ENCODE assay signal across 1 cellular context in genomic region chr9:5843450-5844249, GRCh38.
TF ChIP-seq lines count a peak whose summit lies in the region.

No MANE protein-coding gene starts in this region.

TF ChIP-seq in HepG2, 621 proteins besides CTCF, POLR2A, EP300 and RAD21 (continued from another document and continues in another):
- TF ChIP-seq ZNF563 (CRISPR knock-in tag; IDR thresholded peaks at IDR 0.05): no peak
- no peak for TF ChIP-seq ZNF646 (CRISPR knock-in tag; IDR thresholded peaks at IDR 0.05)
- no peak for TF ChIP-seq HIVEP1 (CRISPR knock-in tag; IDR thresholded peaks at IDR 0.05)
- TF ChIP-seq ZNF629 (CRISPR knock-in tag; conservative IDR thresholded peaks at IDR 0.05): no peak
- no peak for TF ChIP-seq ZNF350 (CRISPR knock-in tag; IDR thresholded peaks at IDR 0.05; ENCODE audit: borderline replicate concordance, low read depth)
- TF ChIP-seq ZBTB26 (CRISPR knock-in tag; IDR thresholded peaks at IDR 0.05; ENCODE audit: borderline replicate concordance): no peak
- TF ChIP-seq ZFX (CRISPR knock-in tag; IDR thresholded peaks at IDR 0.05; ENCODE audit: low read depth): peak; percentile 75
- no peak for TF ChIP-seq ZNF773 (CRISPR knock-in tag; IDR thresholded peaks at IDR 0.05; ENCODE audit: borderline replicate concordance)
- TF ChIP-seq ZFP62 (CRISPR knock-in tag; IDR thresholded peaks at IDR 0.05): no peak
- TF ChIP-seq RFXANK (CRISPR knock-in tag; IDR thresholded peaks at IDR 0.05): no peak
- no peak for TF ChIP-seq NR3C1 (CRISPR knock-in tag; IDR thresholded peaks at IDR 0.05)
- TF ChIP-seq CENPT (CRISPR knock-in tag; IDR thresholded peaks at IDR 0.05; ENCODE audit: low read depth): no peak
- TF ChIP-seq GATA4 (IDR thresholded peaks at IDR 0.05; ENCODE audit: borderline replicate concordance, low read depth): no peak
- TF ChIP-seq ZNF615 (CRISPR knock-in tag; IDR thresholded peaks at IDR 0.05; ENCODE audit: borderline replicate concordance): no peak
- no peak for TF ChIP-seq MTA1 (CRISPR knock-in tag; IDR thresholded peaks at IDR 0.05; ENCODE audit: borderline replicate concordance)
- TF ChIP-seq THAP11 (CRISPR knock-in tag; IDR thresholded peaks at IDR 0.05): peak; percentile 25; the same call in 1 of the 2 replicates
- TF ChIP-seq NFRKB (IDR thresholded peaks at IDR 0.05): no peak
- TF ChIP-seq CCDC6 (CRISPR knock-in tag; IDR thresholded peaks at IDR 0.05): no peak
- no peak for TF ChIP-seq ZNF230 (CRISPR knock-in tag; IDR thresholded peaks at IDR 0.05)
- no peak for TF ChIP-seq FOXC1 (CRISPR knock-in tag; IDR thresholded peaks at IDR 0.05; ENCODE audit: borderline replicate concordance)
- peak; percentile 19; the same call in 1 of the 2 replicates for TF ChIP-seq HNF4G (IDR thresholded peaks at IDR 0.05; ENCODE audit: borderline replicate concordance, low read depth, low read length)
- TF ChIP-seq HNF4G (CRISPR knock-in tag; IDR thresholded peaks at IDR 0.05; ENCODE audit: borderline replicate concordance, low read depth): no peak
- no peak for TF ChIP-seq ZC3H13 (CRISPR knock-in tag; IDR thresholded peaks at IDR 0.05)
- no peak for TF ChIP-seq ZNF343 (CRISPR knock-in tag; IDR thresholded peaks at IDR 0.05)
- TF ChIP-seq DZIP1 (CRISPR knock-in tag; IDR thresholded peaks at IDR 0.05): no peak
- no peak for TF ChIP-seq ZFAT (CRISPR knock-in tag; conservative IDR thresholded peaks at IDR 0.05)
- no peak for TF ChIP-seq FUBP1 (CRISPR knock-in tag; IDR thresholded peaks at IDR 0.05; ENCODE audit: borderline replicate concordance)
- TF ChIP-seq ZNF513 (CRISPR knock-in tag; conservative IDR thresholded peaks at IDR 0.05): no peak
- TF ChIP-seq SOX13 (IDR thresholded peaks at IDR 0.05): no peak
- peak in 1 of 2 experiments; percentile 35; a peak in 1 of 4 replicates for TF ChIP-seq SOX13 (CRISPR knock-in tag; conservative IDR thresholded peaks at IDR 0.05 in 1 of 2, IDR thresholded peaks at IDR 0.05 in 1 of 2)
- TF ChIP-seq PHF8 (CRISPR knock-in tag; IDR thresholded peaks at IDR 0.05): no peak
- TF ChIP-seq SRY (CRISPR knock-in tag; IDR thresholded peaks at IDR 0.05): no peak
- no peak for TF ChIP-seq SRSF4 (IDR thresholded peaks at IDR 0.05; ENCODE audit: low read depth, low read length, poor library complexity, severe bottlenecking)
- TF ChIP-seq NCOA5 (CRISPR knock-in tag; IDR thresholded peaks at IDR 0.05): no peak
- no peak; a peak in 1 of 4 replicates for TF ChIP-seq ATF4 (CRISPR knock-in tag; IDR thresholded peaks at IDR 0.05)
- TF ChIP-seq TMF1 (CRISPR knock-in tag; IDR thresholded peaks at IDR 0.05; ENCODE audit: low read depth): no peak
- TF ChIP-seq MXI1 (IDR thresholded peaks at IDR 0.05; ENCODE audit: borderline replicate concordance, low read depth, low read length): no peak; the same call in 2 of the 3 replicates
- TF ChIP-seq GTF2F1 (IDR thresholded peaks at IDR 0.05; ENCODE audit: low read length): no peak
- no peak for TF ChIP-seq PHF5A (CRISPR knock-in tag; IDR thresholded peaks at IDR 0.05; ENCODE audit: low read depth, unreplicated experiment)
- no peak for TF ChIP-seq ZNF503 (CRISPR knock-in tag; IDR thresholded peaks at IDR 0.05)
- no peak for TF ChIP-seq HOXD1 (CRISPR knock-in tag; IDR thresholded peaks at IDR 0.05)
- TF ChIP-seq ZNF275 (CRISPR knock-in tag; IDR thresholded peaks at IDR 0.05; ENCODE audit: borderline replicate concordance): no peak
- TF ChIP-seq MNT (IDR thresholded peaks at IDR 0.05): no peak
